ENCODE assay signal across 17 cellular contexts in the genomic region with DNA sequence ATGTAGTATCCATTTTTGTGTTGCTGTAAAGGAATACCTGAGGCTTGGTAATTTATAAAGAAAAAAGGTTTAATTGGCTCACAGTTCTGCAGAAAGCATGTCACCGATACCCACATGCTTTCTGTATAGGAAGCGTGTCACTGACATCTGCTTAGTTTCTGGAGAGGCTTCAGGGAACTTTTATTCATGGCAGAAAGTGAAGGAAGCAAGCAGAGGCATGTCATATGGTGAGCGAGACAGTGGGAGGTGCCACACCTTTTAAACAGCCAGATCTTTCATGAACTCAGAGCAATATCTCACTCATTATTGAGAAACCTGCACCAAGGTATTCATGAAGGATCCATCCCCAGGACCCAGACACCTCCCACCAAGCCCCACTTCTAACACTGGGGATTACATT. TPM values are rescaled to one million over a fixed set of nuclear protein-coding genes. Genes with fewer than 3 reads are reported as not detected.
A peak's percentile ranks its signal among the peaks of the same experiment; 100 is the strongest.
DNase-seq lines count a peak whose midpoint lies in the region; ATAC-seq and TF ChIP-seq lines count a peak whose summit lies in the region.
"Had no signal": no experiment of that assay in that cellular context is flagged by ENCODE, and none has a peak within 500 bp of the region (broad histone marks: within the 10 kb centered on the region; RNA-seq: fewer than 3 reads in every experiment).

No MANE protein-coding gene starts in this region.

- no TSS peak for BruUV-seq in mammary epithelial cell (replicated peaks; lab: Mats Ljungman, UMichigan)

- no peak overlapping the region for H2AFZ ChIP-seq in mammary epithelial cell (ENCODE audit: low read depth, low read length)
- H2AFZ ChIP-seq: GM23248 had no signal

- peak; percentile 37 for ATAC-seq in activated CD8-positive, alpha-beta T cell treated with anti-CD3 and anti-CD28 coated beads for 36 hours
- no peak for ATAC-seq in stimulated activated effector memory CD8-positive, alpha-beta T cell treated with anti-CD3 and anti-CD28 coated beads, Interleukin-12 subunit alpha, Interleukin-12 subunit beta, amount 100 ng/mL, for 72 hours
- ATAC-seq: CD8-positive, alpha-beta T cell; HCT116; PC-3 had no signal

- no peak for TF ChIP-seq CTCF in activated CD8-positive, alpha-beta T cell treated with anti-CD3 and anti-CD28 coated beads for 36 hours (IDR thresholded peaks at IDR 0.05)
- TF ChIP-seq CTCF in mammary epithelial cell (conservative IDR thresholded peaks at IDR 0.05 in 1 of 2, IDR thresholded peaks at IDR 0.05 in 1 of 2; ENCODE audit: extremely low read depth in 1 of 2, insufficient read depth in 1 of 2, low read depth in 1 of 2, low read length in 2 of 2) (no peak), adrenal gland (IDR thresholded peaks at IDR 0.05) (no peak)

- H3K27ac ChIP-seq in mammary epithelial cell (ENCODE audit: insufficient read depth, low read depth, low read length) (no peak overlapping the region), adrenal gland (no peak overlapping the region)
- H3K27ac ChIP-seq: GM23248 had no signal

- H3K4me3 Mint-ChIP-seq in activated naive CD4-positive, alpha-beta T cell treated with anti-CD3 and anti-CD28 coated beads, Interleukin-2, amount 50 U/mL, for 24 hours, result no peak overlapping the region
- no peak overlapping the region for H3K4me3 Mint-ChIP-seq in activated CD8-positive, alpha-beta T cell treated with anti-CD3 and anti-CD28 coated beads for 36 hours
- no peak overlapping the region for H3K4me3 Mint-ChIP-seq in stimulated activated effector memory CD8-positive, alpha-beta T cell treated with anti-CD3 and anti-CD28 coated beads, Interleukin-12 subunit alpha, Interleukin-12 subunit beta, amount 100 ng/mL, for 72 hours
- H3K4me3 Mint-ChIP-seq: CD8-positive, alpha-beta T cell; IgD-negative memory B cell had no signal

- intact Hi-C loops in activated CD8-positive, alpha-beta T cell treated with anti-CD3 and anti-CD28 coated beads for 36 hours (cut with micrococcal nuclease), result no loop called here
- intact Hi-C loops in mammary epithelial cell (cut with micrococcal nuclease), result no loop called here
- intact Hi-C loops in adrenal gland (cut with DNase I), result no loop called here

- no peaks in the 10 kb centered on the region for H3K9me3 ChIP-seq in mammary epithelial cell (replicated peaks; ENCODE audit: insufficient read depth, low read length)
- H3K9me3 ChIP-seq in adrenal gland (replicated peaks in 1 of 3), result no peaks in the 10 kb centered on the region
- H3K9me3 ChIP-seq: BE2C had no signal

- 76% methylated on average over 3 of the region's 3 CpGs for WGBS in mammary epithelial cell (ENCODE audit: low coverage, missing lambda C conversion rate)
- WGBS in adrenal gland, 4 donors, result 98 to 100% (median 99%) methylated on average over 3 of the region's 3 CpGs

- H3K4me1 Mint-ChIP-seq in activated naive CD4-positive, alpha-beta T cell treated with anti-CD3 and anti-CD28 coated beads, Interleukin-2, amount 50 U/mL, for 24 hours, result peaks cover 34% of the 10 kb centered on the region
- H3K4me1 Mint-ChIP-seq in activated CD8-positive, alpha-beta T cell treated with anti-CD3 and anti-CD28 coated beads for 36 hours (ENCODE audit: low read depth), result peaks cover 27% of the 10 kb centered on the region
- H3K4me1 Mint-ChIP-seq in stimulated activated effector memory CD8-positive, alpha-beta T cell treated with anti-CD3 and anti-CD28 coated beads, Interleukin-12 subunit alpha, Interleukin-12 subunit beta, amount 100 ng/mL, for 72 hours, result peaks cover 38% of the 10 kb centered on the region

- no peak overlapping the region for H3K4me2 ChIP-seq in mammary epithelial cell (ENCODE audit: insufficient read depth, low read depth, low read length)

- H3K9me3 Mint-ChIP-seq in activated naive CD4-positive, alpha-beta T cell treated with anti-CD3 and anti-CD28 coated beads, Interleukin-2, amount 50 U/mL, for 24 hours, result peaks cover 11% of the 10 kb centered on the region
- no peaks in the 10 kb centered on the region for H3K9me3 Mint-ChIP-seq in activated CD8-positive, alpha-beta T cell treated with anti-CD3 and anti-CD28 coated beads for 36 hours
- H3K9me3 Mint-ChIP-seq in stimulated activated effector memory CD8-positive, alpha-beta T cell treated with anti-CD3 and anti-CD28 coated beads, Interleukin-12 subunit alpha, Interleukin-12 subunit beta, amount 100 ng/mL, for 72 hours, result no peaks in the 10 kb centered on the region
- H3K9me3 Mint-ChIP-seq: CD8-positive, alpha-beta T cell; IgD-negative memory B cell had no signal

- dilution Hi-C loops in mammary epithelial cell (cut with HindIII; ENCODE audit: low sequenced_read_pairs), result loop anchor here (25.0 kb wide), 2 partner anchors 216 to 341 kb away; no protein-coding TSS in a partner anchor

- peaks cover 41% of the 10 kb centered on the region for H3K36me3 Mint-ChIP-seq in activated naive CD4-positive, alpha-beta T cell treated with anti-CD3 and anti-CD28 coated beads, Interleukin-2, amount 50 U/mL, for 24 hours
- H3K36me3 Mint-ChIP-seq in activated CD8-positive, alpha-beta T cell treated with anti-CD3 and anti-CD28 coated beads for 36 hours (ENCODE audit: low read depth), result peaks cover 66% of the 10 kb centered on the region
- peaks cover 100% of the 10 kb centered on the region for H3K36me3 Mint-ChIP-seq in stimulated activated effector memory CD8-positive, alpha-beta T cell treated with anti-CD3 and anti-CD28 coated beads, Interleukin-12 subunit alpha, Interleukin-12 subunit beta, amount 100 ng/mL, for 72 hours

- H3K27me3 ChIP-seq in mammary epithelial cell (ENCODE audit: insufficient read depth, low read length) (no peaks in the 10 kb centered on the region), adrenal gland (no peaks in the 10 kb centered on the region)
- H3K27me3 ChIP-seq: BE2C had no signal

- H3K36me3 ChIP-seq in mammary epithelial cell (ENCODE audit: insufficient read depth, low read length) (peaks cover 22% of the 10 kb centered on the region), adrenal gland (replicated peaks in 1 of 2) (peaks cover 0 to 28% of the 10 kb centered on the region in 2 donors)

- H3K9ac ChIP-seq in mammary epithelial cell (ENCODE audit: insufficient read depth, low read length), result no peak overlapping the region
- H3K9ac ChIP-seq: GM23248 had no signal

- H3K4me3 ChIP-seq in mammary epithelial cell (replicated peaks in 1 of 3; ENCODE audit: insufficient read depth in 1 of 3, low read depth in 2 of 3, low read length in 3 of 3) (no peak overlapping the region), adrenal gland (no peak overlapping the region)
- H3K4me3 ChIP-seq: GM23248 had no signal

- H3K4me1 ChIP-seq in mammary epithelial cell (ENCODE audit: insufficient read depth, low read length) (peaks cover 5% of the 10 kb centered on the region), adrenal gland (replicated peaks in 1 of 2) (no peaks in the 10 kb centered on the region)
- H3K4me1 ChIP-seq: BE2C had no signal

- in situ Hi-C loops in mammary epithelial cell (cut with MboI; ENCODE audit: low sequenced_read_pairs in 2 of 2), result no loop called here

- no peaks in the 10 kb centered on the region for H3K79me2 ChIP-seq in mammary epithelial cell (ENCODE audit: insufficient read depth, low read length)

- POLR2A ChIA-PET in activated CD8-positive, alpha-beta T cell treated with anti-CD3 and anti-CD28 coated beads for 36 hours (lab: Charles Lee), result no interaction called here

- H3K27ac Mint-ChIP-seq in activated naive CD4-positive, alpha-beta T cell treated with anti-CD3 and anti-CD28 coated beads, Interleukin-2, amount 50 U/mL, for 24 hours, result peak overlapping the region; percentile 19
- H3K27ac Mint-ChIP-seq in activated CD8-positive, alpha-beta T cell treated with anti-CD3 and anti-CD28 coated beads for 36 hours, result peak overlapping the region; percentile 44
- H3K27ac Mint-ChIP-seq in stimulated activated effector memory CD8-positive, alpha-beta T cell treated with anti-CD3 and anti-CD28 coated beads, Interleukin-12 subunit alpha, Interleukin-12 subunit beta, amount 100 ng/mL, for 72 hours, result peak overlapping the region; percentile 89
- H3K27ac Mint-ChIP-seq: CD8-positive, alpha-beta T cell had no signal

- no peak for TF ChIP-seq POLR2A in adrenal gland (IDR thresholded peaks at IDR 0.05)

- CTCF ChIA-PET in activated CD8-positive, alpha-beta T cell treated with anti-CD3 and anti-CD28 coated beads for 36 hours (lab: Charles Lee), result no interaction called here
- CTCF ChIA-PET in mammary epithelial cell (lab: Charles Lee; ENCODE audit: low non-redundant PET), result no interaction called here

- no peaks in the 10 kb centered on the region for H4K20me1 ChIP-seq in mammary epithelial cell (ENCODE audit: insufficient read depth, low read length)

- no peaks in the 10 kb centered on the region for H3K27me3 Mint-ChIP-seq in activated naive CD4-positive, alpha-beta T cell treated with anti-CD3 and anti-CD28 coated beads, Interleukin-2, amount 50 U/mL, for 24 hours
- H3K27me3 Mint-ChIP-seq in activated CD8-positive, alpha-beta T cell treated with anti-CD3 and anti-CD28 coated beads for 36 hours, result no peaks in the 10 kb centered on the region
- H3K27me3 Mint-ChIP-seq: IgD-negative memory B cell had no signal

- DNase-seq in activated naive CD4-positive, alpha-beta T cell treated with anti-CD3 and anti-CD28 coated beads, Interleukin-2, amount 50 U/mL, for 16 hours, result no peak
- no peak for DNase-seq in activated CD8-positive, alpha-beta T cell treated with anti-CD3 and anti-CD28 coated beads for 36 hours
- DNase-seq in mammary epithelial cell, result peak; percentile 81
- DNase-seq in stimulated activated effector memory CD8-positive, alpha-beta T cell treated with anti-CD3 and anti-CD28 coated beads, Interleukin-12 subunit alpha, Interleukin-12 subunit beta, amount 100 ng/mL, for 72 hours (ENCODE audit: low spot score in 2 of 2), result peak in 1 of 2 donors; percentile 44
- DNase-seq in NCI-H1694 treated with DMSO at 0.1 percent for 48 hours (lab: John Stamatoyannopoulos, UW), result no peak
- no peak for DNase-seq in adrenal gland
- DNase-seq: BE2C; CD8-positive, alpha-beta T cell; DND-41; GDM1; GM23248; NCI-H2107; NCI-H446; PC-3 had no signal

RNA-seq across cellular contexts. Expression of a gene that starts 3.5 kb away (rescaled TPM):
- 1 to 10 TPM; 3.7 to 4.7 TPM for total RNA-seq in activated CD8-positive, alpha-beta T cell treated with anti-CD3 and anti-CD28 coated beads for 36 hours
- total RNA-seq in mammary epithelial cell (1 to 10 TPM; 1.5 to 2.0 TPM), adrenal gland (1 to 10 TPM in 5 of 8 donors, under 1 TPM in 1, not detected in 2; 0.70 to 3.1 (median 1.8) TPM)
- polyA plus RNA-seq in mammary epithelial cell (0.14 TPM), adrenal gland (under 1 TPM in 1 of 3 donors, not detected in 2; 0.18 TPM)
- not detected for polyA minus RNA-seq in mammary epithelial cell
- total RNA-seq: GM23248 had no signal

Comparison
In these comparisons a context has a peak if more than half of its experiments do, and no peak if none do; other contexts are left out.
1. H3K27ac Mint-ChIP-seq: peak in every context shown above with its lines; median percentile 89 in stimulated activated effector memory CD8-positive, alpha-beta T cell treated with anti-CD3 and anti-CD28 coated beads, Interleukin-12 subunit alpha, Interleukin-12 subunit beta, amount 100 ng/mL, for 72 hours; 44 in activated CD8-positive, alpha-beta T cell treated with anti-CD3 and anti-CD28 coated beads for 36 hours; 19 in activated naive CD4-positive, alpha-beta T cell treated with anti-CD3 and anti-CD28 coated beads, Interleukin-2, amount 50 U/mL, for 24 hours.